Comparison of ENCODE assay signal across 8 cellular contexts in the genomic region with DNA sequence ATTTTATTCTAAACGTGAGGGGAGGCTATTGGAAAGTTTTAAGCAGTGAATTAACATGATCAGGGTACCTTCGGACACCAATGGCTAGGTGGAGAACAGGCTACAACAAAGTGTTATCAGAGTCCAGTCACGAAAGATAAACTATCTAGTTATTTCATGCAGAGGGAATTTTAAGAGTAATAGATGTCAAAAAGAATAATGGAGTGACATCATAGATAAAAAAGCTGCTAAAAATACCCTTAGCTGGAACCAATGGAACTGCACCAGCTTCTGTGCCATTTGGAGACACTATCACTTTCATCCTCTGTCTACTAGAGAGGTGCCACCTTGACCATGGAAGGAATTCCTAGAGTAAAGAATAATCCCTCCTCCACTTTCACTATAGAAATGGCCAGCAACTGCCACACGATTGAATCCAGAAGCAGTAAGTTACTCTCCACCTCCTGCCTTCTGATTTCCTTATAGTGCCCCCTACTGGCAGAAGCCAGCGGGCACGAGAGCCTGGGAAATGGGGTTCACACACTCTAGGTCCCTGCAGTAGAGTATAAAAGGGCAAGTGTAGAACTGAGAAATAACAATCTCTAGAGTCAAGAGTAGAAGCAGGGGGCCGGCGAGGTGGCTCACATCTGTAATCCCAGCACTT. TPM values are rescaled to one million over a fixed set of nuclear protein-coding genes. Genes with fewer than 3 reads are reported as not detected.
A peak's percentile ranks its signal among the peaks of the same experiment; 100 is the strongest.
DNase-seq lines count a peak whose midpoint lies in the region; ATAC-seq, FAIRE-seq and TF ChIP-seq lines count a peak whose summit lies in the region.
"Had no signal": no experiment of that assay in that cellular context is flagged by ENCODE, and none has a peak within 500 bp of the region (broad histone marks: within the 10 kb centered on the region; RNA-seq: fewer than 3 reads in every experiment).

No MANE protein-coding gene starts in this region.

- TF ChIP-seq POLR2A in GM12892 (IDR thresholded peaks at IDR 0.05; ENCODE audit: low read depth, low read length) = no peak

- no peak overlapping the region for H3K27ac Mint-ChIP-seq in activated T-cell treated with anti-CD3 and anti-CD28 coated beads, Interleukin-2, amount 50 U/mL, for 24 hours
- H3K27ac Mint-ChIP-seq: activated naive CD4-positive, alpha-beta T cell treated with anti-CD3 and anti-CD28 coated beads, Interleukin-2, amount 50 U/mL, for 72 hours had no signal

- DNase-seq in GM12892 (ENCODE audit: insufficient read length) (peak; percentile 27), NOMO-1 treated with DMSO at 0.1 percent for 48 hours (lab: John Stamatoyannopoulos, UW; ENCODE audit: unreplicated experiment) (peak; percentile 62), heart right ventricle (peak; percentile 20 to 24), dedifferentiated amniotic fluid mesenchymal stem cell (ENCODE audit: extremely low spot score) (no peak)
- DNase-seq in activated T-cell treated with anti-CD3 and anti-CD28 coated beads, Interleukin-2, amount 50 U/mL, for 24 hours = peak; percentile 60
- DNase-seq in stimulated activated CD4-positive, alpha-beta T cell treated with anti-CD3 and anti-CD28 coated beads, Interleukin-12 subunit alpha, Interleukin-12 subunit beta, amount 100 ng/mL, for 48 hours (ENCODE audit: low read depth in 2 of 3, low spot score in 1 of 3) = peak; percentile 25 to 63 (median 41)

- H3K27me3 Mint-ChIP-seq in activated T-cell treated with anti-CD3 and anti-CD28 coated beads, Interleukin-2, amount 50 U/mL, for 24 hours = peaks cover 2% of the 10 kb centered on the region

- H3K9me3 Mint-ChIP-seq in activated T-cell treated with anti-CD3 and anti-CD28 coated beads, Interleukin-2, amount 50 U/mL, for 24 hours = no peaks in the 10 kb centered on the region
- H3K9me3 Mint-ChIP-seq: activated naive CD4-positive, alpha-beta T cell treated with anti-CD3 and anti-CD28 coated beads, Interleukin-2, amount 50 U/mL, for 72 hours had no signal

- H3K4me1 ChIP-seq in heart right ventricle = peaks cover 6 to 47% (median 28%) of the 10 kb centered on the region in 9 donors

- FAIRE-seq in GM12892 (lab: Jason Lieb, UNC) = peak; percentile 71

- no peaks in the 10 kb centered on the region for H3K27me3 ChIP-seq in heart right ventricle

- no peak overlapping the region for H3K4me3 ChIP-seq in heart right ventricle

- H3K4me3 Mint-ChIP-seq in activated T-cell treated with anti-CD3 and anti-CD28 coated beads, Interleukin-2, amount 50 U/mL, for 24 hours = no peak overlapping the region

- H3K36me3 Mint-ChIP-seq in activated T-cell treated with anti-CD3 and anti-CD28 coated beads, Interleukin-2, amount 50 U/mL, for 24 hours (ENCODE audit: low read depth) = peaks cover 1% of the 10 kb centered on the region

- no peak for ATAC-seq in heart right ventricle
- no peak for ATAC-seq in HG03571 (IDR thresholded peaks at IDR 0.05; ENCODE audit: unreplicated experiment)
- ATAC-seq: activated naive CD4-positive, alpha-beta T cell treated with anti-CD3 and anti-CD28 coated beads, Interleukin-2, amount 50 U/mL, for 72 hours had no signal

- peak in 8 of 9 donors; percentile 17 to 76 (median 54) for TF ChIP-seq CTCF in heart right ventricle (IDR thresholded peaks at IDR 0.05)

- peak overlapping the region in 1 of 10 donors; percentile 9 for H3K27ac ChIP-seq in heart right ventricle

- peaks cover 46% of the 10 kb centered on the region for H3K4me1 Mint-ChIP-seq in activated T-cell treated with anti-CD3 and anti-CD28 coated beads, Interleukin-2, amount 50 U/mL, for 24 hours (ENCODE audit: low read depth)

- intact Hi-C loops in heart right ventricle (cut with DNase I) = loop anchor here (5.0 to 10.0 kb wide), 8 partner anchors 102 to 138 kb away; partner anchors contain the start of gene ALDH3A1 (in 1 of the 10)

- H3K36me3 ChIP-seq in heart right ventricle = no peaks in the 10 kb centered on the region

- H3K9me3 ChIP-seq in heart right ventricle = no peaks in the 10 kb centered on the region

- WGBS in heart right ventricle, 2 donors = 45 to 48% methylated on average over 8 of the region's 8 CpGs

RNA-seq across cellular contexts. Expression of gene ALDH3A2, which starts 2.8 kb away (rescaled TPM):
- polyA plus RNA-seq in GM12892 (2012; ENCODE audit: missing spikeins) = 21.1 TPM
- total RNA-seq in heart right ventricle = 100 to 1,000 TPM in 1 of 10 donors, 10 to 100 TPM in 9; 50.2 to 104 (median 73.6) TPM
- polyA plus RNA-seq in heart right ventricle = 10 to 100 TPM; 20.6 to 35.4 TPM
